15 cellular contexts compared by ENCODE assay signal in genomic region chr11:65609711-65610110, GRCh38. TPM values are rescaled to one million over a fixed set of nuclear protein-coding genes. Genes with fewer than 3 reads are reported as not detected.
DNase-seq lines count a peak whose midpoint lies in the region; ATAC-seq and TF ChIP-seq lines count a peak whose summit lies in the region.
"Had no signal": no experiment of that assay in that cellular context is flagged by ENCODE, and none has a peak within 500 bp of the region (broad histone marks: within the 10 kb centered on the region; RNA-seq: fewer than 3 reads in every experiment).

No MANE protein-coding gene starts in this region.

- peaks cover 47% of the 10 kb centered on the region for H3K4me1 Mint-ChIP-seq in activated T-cell treated with anti-CD3 and anti-CD28 coated beads, Interleukin-2, amount 50 U/mL, for 24 hours (ENCODE audit: low read depth)
- peaks cover 37% of the 10 kb centered on the region for H3K4me1 Mint-ChIP-seq in activated T-cell treated with anti-CD3 and anti-CD28 coated beads, Interleukin-2, amount 50 U/mL, for 72 hours (ENCODE audit: low read depth)
- peaks cover 29% of the 10 kb centered on the region for H3K4me1 Mint-ChIP-seq in activated T-helper 2 cell treated with anti-CD3 and anti-CD28 coated beads, Interferon-gamma antibody, Interleukin-2, Interleukin-4, amounts not matched to agents 10 μg/mL and 5 μg/mL and 100 μg/mL, durations not matched to agents 14 hours and 24 hours and 36 hours (ENCODE audit: low read depth)

- no peak for DNase-seq in activated T-cell treated with anti-CD3 and anti-CD28 coated beads, Interleukin-2, amount 50 U/mL, for 24 hours
- DNase-seq in activated T-cell treated with anti-CD3 and anti-CD28 coated beads, Interleukin-2, amount 50 U/mL, for 72 hours, result no peak
- no peak for DNase-seq in activated T-helper 2 cell treated with anti-CD3 and anti-CD28 coated beads, Interferon-gamma antibody, Interleukin-2, Interleukin-4, amounts not matched to agents 10 μg/mL and 5 μg/mL and 100 μg/mL, durations not matched to agents 14 hours and 24 hours and 36 hours (ENCODE audit: low spot score)
- DNase-seq in lower lobe of right lung, result no peak
- DNase-seq in posterior vena cava (ENCODE audit: low spot score), result no peak
- DNase-seq: effector CD4-positive, alpha-beta T cell; IMR-90; left ventricle myocardium superior; NCI-H146; stimulated activated CD4-positive, alpha-beta T cell treated with anti-CD3 and anti-CD28 coated beads, Interleukin-4, amount 100 ng/mL, for 4 hours had no signal

- H3K9me3 ChIP-seq in lower lobe of right lung, result no peaks in the 10 kb centered on the region
- H3K9me3 ChIP-seq in thymus (ENCODE audit: control insufficient read depth), result no peaks in the 10 kb centered on the region
- H3K9me3 ChIP-seq: SJSA1, suprapubic skin had no signal

- H3K27ac ChIP-seq in lower lobe of right lung (peak overlapping the region; percentile 46), thymus (ENCODE audit: low read depth) (peak overlapping the region; percentile 15)
- H3K27ac ChIP-seq: SJSA1 had no signal

- intact Hi-C loops in activated T-helper 2 cell treated with anti-CD3 and anti-CD28 coated beads, Interferon-gamma antibody, Interleukin-2, Interleukin-4, amounts not matched to agents 10 μg/mL and 5 μg/mL and 100 μg/mL, durations not matched to agents 14 hours and 24 hours and 36 hours (cut with micrococcal nuclease), result no loop called here
- intact Hi-C loops in lower lobe of right lung (cut with DNase I), result no loop called here
- intact Hi-C loops in posterior vena cava (cut with DNase I), result loop anchor here in 1 of 2 donors (5.0 kb wide), 1 partner anchor 32 kb away; the partner anchor contains the start of gene EHBP1L1

- H3K36me3 ChIP-seq in lower lobe of right lung (peaks cover 69% of the 10 kb centered on the region), thymus (ENCODE audit: control insufficient read depth, insufficient read depth) (peaks cover 63% of the 10 kb centered on the region)

- H3K27me3 ChIP-seq in lower lobe of right lung (ENCODE audit: low read depth) (no peaks in the 10 kb centered on the region), thymus (ENCODE audit: control insufficient read depth, insufficient read depth) (no peaks in the 10 kb centered on the region)
- H3K27me3 ChIP-seq: SJSA1, suprapubic skin had no signal

- H3K4me3 Mint-ChIP-seq in activated T-cell treated with anti-CD3 and anti-CD28 coated beads, Interleukin-2, amount 50 U/mL, for 24 hours, result peak overlapping the region; percentile 20
- H3K4me3 Mint-ChIP-seq in activated T-cell treated with anti-CD3 and anti-CD28 coated beads, Interleukin-2, amount 50 U/mL, for 72 hours, result no peak overlapping the region
- no peak overlapping the region for H3K4me3 Mint-ChIP-seq in activated T-helper 2 cell treated with anti-CD3 and anti-CD28 coated beads, Interferon-gamma antibody, Interleukin-2, Interleukin-4, amounts not matched to agents 10 μg/mL and 5 μg/mL and 100 μg/mL, durations not matched to agents 14 hours and 24 hours and 36 hours (ENCODE audit: low read depth)

- peaks cover 65% of the 10 kb centered on the region for H3K4me1 ChIP-seq in lower lobe of right lung
- H3K4me1 ChIP-seq in thymus (ENCODE audit: control insufficient read depth, insufficient read depth, low read length), result peaks cover 21% of the 10 kb centered on the region

- H3K4me3 ChIP-seq in lower lobe of right lung (peak overlapping the region; percentile 95), thymus (ENCODE audit: low read length) (no peak overlapping the region)
- H3K4me3 ChIP-seq: SJSA1 had no signal

- H3K9me3 Mint-ChIP-seq in activated T-cell treated with anti-CD3 and anti-CD28 coated beads, Interleukin-2, amount 50 U/mL, for 24 hours, result no peaks in the 10 kb centered on the region
- H3K9me3 Mint-ChIP-seq in activated T-cell treated with anti-CD3 and anti-CD28 coated beads, Interleukin-2, amount 50 U/mL, for 72 hours, result no peaks in the 10 kb centered on the region
- H3K9me3 Mint-ChIP-seq in activated T-helper 2 cell treated with anti-CD3 and anti-CD28 coated beads, Interferon-gamma antibody, Interleukin-2, Interleukin-4, amounts not matched to agents 10 μg/mL and 5 μg/mL and 100 μg/mL, durations not matched to agents 14 hours and 24 hours and 36 hours, result no peaks in the 10 kb centered on the region

- peak overlapping the region; percentile 91 for H3K27ac Mint-ChIP-seq in activated T-cell treated with anti-CD3 and anti-CD28 coated beads, Interleukin-2, amount 50 U/mL, for 24 hours
- no peak overlapping the region for H3K27ac Mint-ChIP-seq in activated T-cell treated with anti-CD3 and anti-CD28 coated beads, Interleukin-2, amount 50 U/mL, for 72 hours
- peak overlapping the region; percentile 21 for H3K27ac Mint-ChIP-seq in activated T-helper 2 cell treated with anti-CD3 and anti-CD28 coated beads, Interferon-gamma antibody, Interleukin-2, Interleukin-4, amounts not matched to agents 10 μg/mL and 5 μg/mL and 100 μg/mL, durations not matched to agents 14 hours and 24 hours and 36 hours

- TF ChIP-seq CTCF in lower lobe of right lung (IDR thresholded peaks at IDR 0.05), result no peak

- H3K36me3 Mint-ChIP-seq in activated T-cell treated with anti-CD3 and anti-CD28 coated beads, Interleukin-2, amount 50 U/mL, for 24 hours (ENCODE audit: low read depth), result peaks cover 84% of the 10 kb centered on the region
- peaks cover 0 to 11% of the 10 kb centered on the region in 2 donors for H3K36me3 Mint-ChIP-seq in activated T-cell treated with anti-CD3 and anti-CD28 coated beads, Interleukin-2, amount 50 U/mL, for 72 hours (ENCODE audit: insufficient read depth in 2 of 2)
- peaks cover 66% of the 10 kb centered on the region for H3K36me3 Mint-ChIP-seq in activated T-helper 2 cell treated with anti-CD3 and anti-CD28 coated beads, Interferon-gamma antibody, Interleukin-2, Interleukin-4, amounts not matched to agents 10 μg/mL and 5 μg/mL and 100 μg/mL, durations not matched to agents 14 hours and 24 hours and 36 hours (ENCODE audit: low read depth)

- WGBS in thymus, result 96% methylated on average over 5 of the region's 5 CpGs

- no peaks in the 10 kb centered on the region for H3K27me3 Mint-ChIP-seq in activated T-cell treated with anti-CD3 and anti-CD28 coated beads, Interleukin-2, amount 50 U/mL, for 24 hours
- no peaks in the 10 kb centered on the region for H3K27me3 Mint-ChIP-seq in activated T-cell treated with anti-CD3 and anti-CD28 coated beads, Interleukin-2, amount 50 U/mL, for 72 hours (ENCODE audit: low read depth)
- H3K27me3 Mint-ChIP-seq in activated T-helper 2 cell treated with anti-CD3 and anti-CD28 coated beads, Interferon-gamma antibody, Interleukin-2, Interleukin-4, amounts not matched to agents 10 μg/mL and 5 μg/mL and 100 μg/mL, durations not matched to agents 14 hours and 24 hours and 36 hours (ENCODE audit: low read depth), result no peaks in the 10 kb centered on the region

- no peak for ATAC-seq in activated T-cell treated with anti-CD3 and anti-CD28 coated beads, Interleukin-2, amount 50 U/mL, for 72 hours (replicated peaks in 1 of 2)
- no peak for ATAC-seq in lower lobe of right lung
- ATAC-seq in HG02852 (IDR thresholded peaks at IDR 0.05; ENCODE audit: unreplicated experiment), result no peak
- no peak for ATAC-seq in HG03039 (IDR thresholded peaks at IDR 0.05; ENCODE audit: unreplicated experiment)
- ATAC-seq: left ventricle myocardium superior had no signal

RNA-seq across cellular contexts. Expression of gene MAP3K11, which starts 4.3 kb away (rescaled TPM):
- total RNA-seq in activated T-cell treated with anti-CD3 and anti-CD28 coated beads, Interleukin-2, amount 50 U/mL, for 72 hours, result 10 to 100 TPM; 57.3 to 70.1 TPM
- total RNA-seq in activated T-helper 2 cell treated with anti-CD3 and anti-CD28 coated beads, Interferon-gamma antibody, Interleukin-2, Interleukin-4, amounts not matched to agents 10 μg/mL and 5 μg/mL and 100 μg/mL, durations not matched to agents 14 hours and 24 hours and 36 hours, result 84.6 and 88.6 TPM in 2 replicates
- 113 TPM for total RNA-seq in lower lobe of right lung
- 61.0 TPM for polyA plus RNA-seq in thymus
- total RNA-seq in posterior vena cava, result 10 to 100 TPM; 39.1 to 46.3 TPM

RNA-seq across cellular contexts. Expression of gene PCNX3, which starts 5.9 kb away (rescaled TPM):
- total RNA-seq in activated T-cell treated with anti-CD3 and anti-CD28 coated beads, Interleukin-2, amount 50 U/mL, for 72 hours, result 10 to 100 TPM; 45.9 TPM
- 40.1 and 43.6 TPM in 2 replicates for total RNA-seq in activated T-helper 2 cell treated with anti-CD3 and anti-CD28 coated beads, Interferon-gamma antibody, Interleukin-2, Interleukin-4, amounts not matched to agents 10 μg/mL and 5 μg/mL and 100 μg/mL, durations not matched to agents 14 hours and 24 hours and 36 hours
- 32.4 TPM for total RNA-seq in lower lobe of right lung
- polyA plus RNA-seq in thymus, result 23.4 TPM
- 10 to 100 TPM; 21.3 to 22.6 TPM for total RNA-seq in posterior vena cava

RNA-seq across cellular contexts. Expression of gene KCNK7, which starts 14.1 kb away (rescaled TPM):
- total RNA-seq in activated T-cell treated with anti-CD3 and anti-CD28 coated beads, Interleukin-2, amount 50 U/mL, for 72 hours, result under 1 TPM; 0.34 to 0.39 TPM
- 0.78 and 2.0 TPM in 2 replicates for total RNA-seq in activated T-helper 2 cell treated with anti-CD3 and anti-CD28 coated beads, Interferon-gamma antibody, Interleukin-2, Interleukin-4, amounts not matched to agents 10 μg/mL and 5 μg/mL and 100 μg/mL, durations not matched to agents 14 hours and 24 hours and 36 hours
- total RNA-seq in lower lobe of right lung, result 1.7 TPM
- polyA plus RNA-seq in thymus, result 3.8 TPM
- total RNA-seq in posterior vena cava, result under 1 TPM; 0.65 to 0.71 TPM
- total RNA-seq: IMR-90 had no signal

RNA-seq across cellular contexts. Expression of gene SIPA1, which starts 28.2 kb away (rescaled TPM):
- total RNA-seq in activated T-cell treated with anti-CD3 and anti-CD28 coated beads, Interleukin-2, amount 50 U/mL, for 72 hours, result 100 to 1,000 TPM; 132 to 137 TPM
- total RNA-seq in activated T-helper 2 cell treated with anti-CD3 and anti-CD28 coated beads, Interferon-gamma antibody, Interleukin-2, Interleukin-4, amounts not matched to agents 10 μg/mL and 5 μg/mL and 100 μg/mL, durations not matched to agents 14 hours and 24 hours and 36 hours, result 128 and 135 TPM in 2 replicates
- 102 TPM for total RNA-seq in lower lobe of right lung
- 153 TPM for polyA plus RNA-seq in thymus
- 10 to 100 TPM; 62.9 to 64.2 TPM for total RNA-seq in posterior vena cava

RNA-seq across cellular contexts. Expression of gene EHBP1L1, which starts 33.9 kb away (rescaled TPM):
- total RNA-seq in activated T-cell treated with anti-CD3 and anti-CD28 coated beads, Interleukin-2, amount 50 U/mL, for 72 hours, result 100 to 1,000 TPM in 1 of 2 donors, 10 to 100 TPM in 1; 93.9 to 113 TPM
- 163 and 168 TPM in 2 replicates for total RNA-seq in activated T-helper 2 cell treated with anti-CD3 and anti-CD28 coated beads, Interferon-gamma antibody, Interleukin-2, Interleukin-4, amounts not matched to agents 10 μg/mL and 5 μg/mL and 100 μg/mL, durations not matched to agents 14 hours and 24 hours and 36 hours
- total RNA-seq in lower lobe of right lung (110 TPM), posterior vena cava (100 to 1,000 TPM; 190 to 223 TPM)
- polyA plus RNA-seq in thymus, result 66.5 TPM
